In genomic region chr19:57527136-57527881, GRCh38 we compare ENCODE assay signal across 1 cellular context.
A peak's percentile ranks its signal among the peaks of the same experiment; 100 is the strongest.
TF ChIP-seq lines count a peak whose summit lies in the region.

Gene ZNF549 (plus strand): TSS chr19:57527356. CDS start chr19:57527574, 218 bp downstream.

TF ChIP-seq in HepG2, 621 proteins besides CTCF, POLR2A, EP300 and RAD21 (continued from another document and continues in another):
- TF ChIP-seq ATF6 (CRISPR knock-in tag; conservative IDR thresholded peaks at IDR 0.05) (no peak), ZNF326 (CRISPR knock-in tag; IDR thresholded peaks at IDR 0.05; ENCODE audit: borderline replicate concordance) (no peak), ZNF772 (CRISPR knock-in tag; IDR thresholded peaks at IDR 0.05) (no peak; the same call in 1 of the 2 replicates), IRF9 (CRISPR knock-in tag; IDR thresholded peaks at IDR 0.05; ENCODE audit: borderline replicate concordance) (peak; percentile 65; the same call in 1 of the 2 replicates), NCOR1 (IDR thresholded peaks at IDR 0.05; ENCODE audit: borderline replicate concordance, low read length) (0 out of 2 replicates have a peak, but pooled peaks have one; percentile 25), POLR2G (IDR thresholded peaks at IDR 0.05; ENCODE audit: low read depth, low read length) (peak; percentile 79), SAFB2 (CRISPR knock-in tag; IDR thresholded peaks at IDR 0.05; ENCODE audit: borderline replicate concordance, low read depth) (peak; percentile 67; the same call in 1 of the 2 replicates), CSRNP1 (CRISPR knock-in tag; IDR thresholded peaks at IDR 0.05) (peak; percentile 52; the same call in 1 of the 2 replicates), MAFG (CRISPR knock-in tag; IDR thresholded peaks at IDR 0.05) (no peak), CHCHD3 (CRISPR knock-in tag; IDR thresholded peaks at IDR 0.05) (no peak), ZBTB37 (CRISPR knock-in tag; IDR thresholded peaks at IDR 0.05) (no peak), SIX1 (CRISPR knock-in tag; IDR thresholded peaks at IDR 0.05; ENCODE audit: borderline replicate concordance) (peak; percentile 89), JDP2 (CRISPR knock-in tag; IDR thresholded peaks at IDR 0.05; ENCODE audit: borderline replicate concordance) (no peak), FOSL1 (CRISPR knock-in tag; IDR thresholded peaks at IDR 0.05; ENCODE audit: borderline replicate concordance) (no peak), NCOA1 (CRISPR knock-in tag; IDR thresholded peaks at IDR 0.05) (peak; percentile 60; the same call in 1 of the 2 replicates), DR1 (CRISPR knock-in tag; IDR thresholded peaks at IDR 0.05) (peak; percentile 57; the same call in 1 of the 2 replicates), MEIS2 (CRISPR knock-in tag; IDR thresholded peaks at IDR 0.05) (peak; percentile 65; the same call in 1 of the 2 replicates), AKNA (CRISPR knock-in tag; IDR thresholded peaks at IDR 0.05; ENCODE audit: borderline replicate concordance) (no peak), DPF2 (CRISPR knock-in tag; IDR thresholded peaks at IDR 0.05; ENCODE audit: borderline replicate concordance, low read depth) (no peak), ZNF891 (CRISPR knock-in tag; IDR thresholded peaks at IDR 0.05) (peak; percentile 50; the same call in 1 of the 2 replicates), IKZF4 (CRISPR knock-in tag; IDR thresholded peaks at IDR 0.05; ENCODE audit: borderline replicate concordance, low read depth, not compliant biosample characterization) (no peak), MYNN (CRISPR knock-in tag; IDR thresholded peaks at IDR 0.05; ENCODE audit: low read depth) (no peak), TOE1 (CRISPR knock-in tag; IDR thresholded peaks at IDR 0.05) (no peak), NCOA2 (CRISPR knock-in tag; IDR thresholded peaks at IDR 0.05) (peak; percentile 25; the same call in 1 of the 2 replicates), ZNF225 (CRISPR knock-in tag; IDR thresholded peaks at IDR 0.05) (peak; percentile 61), EZH2 (conservative IDR thresholded peaks at IDR 0.05; ENCODE audit: low read depth, low read length) (no peak), ESRRA (CRISPR knock-in tag; IDR thresholded peaks at IDR 0.05; ENCODE audit: low read depth) (peak; percentile 31; the same call in 1 of the 2 replicates), ZNF383 (CRISPR knock-in tag; IDR thresholded peaks at IDR 0.05; ENCODE audit: borderline replicate concordance) (no peak), HMGXB4 (CRISPR knock-in tag; IDR thresholded peaks at IDR 0.05; ENCODE audit: borderline replicate concordance in 1 of 2, low read depth in 1 of 2) (peak; percentile 82 to 88; a peak in 3 of 4 replicates), AHDC1 (CRISPR knock-in tag; IDR thresholded peaks at IDR 0.05; ENCODE audit: borderline replicate concordance) (no peak), ZNF605 (CRISPR knock-in tag; IDR thresholded peaks at IDR 0.05) (peak; percentile 91; the same call in 1 of the 2 replicates), ZNF496 (CRISPR knock-in tag; IDR thresholded peaks at IDR 0.05; ENCODE audit: insufficient replicate concordance) (no peak), KDM5B (CRISPR knock-in tag; IDR thresholded peaks at IDR 0.05; ENCODE audit: borderline replicate concordance) (peak; percentile 81; the same call in 1 of the 2 replicates), ZNF709 (CRISPR knock-in tag; IDR thresholded peaks at IDR 0.05) (peak; percentile 83), SP1 (IDR thresholded peaks at IDR 0.05) (no peak), SP1 (CRISPR knock-in tag; IDR thresholded peaks at IDR 0.05) (peak; percentile 63; the same call in 1 of the 2 replicates), FOXA1 (IDR thresholded peaks at IDR 0.05) (no peak), FOXA1 (CRISPR knock-in tag; IDR thresholded peaks at IDR 0.05) (0 out of 2 replicates have a peak, but pooled peaks have one; percentile 15), NR3C1 (CRISPR knock-in tag; IDR thresholded peaks at IDR 0.05) (no peak), KLF15 (CRISPR knock-in tag; IDR thresholded peaks at IDR 0.05; ENCODE audit: borderline replicate concordance) (no peak), ZNF589 (CRISPR knock-in tag; conservative IDR thresholded peaks at IDR 0.05) (0 out of 2 replicates have a peak, but pooled peaks have one; percentile 42), TFDP2 (CRISPR knock-in tag; IDR thresholded peaks at IDR 0.05) (peak; percentile 57), NFIB (CRISPR knock-in tag; IDR thresholded peaks at IDR 0.05; ENCODE audit: borderline replicate concordance) (no peak)
